In genomic region chr11:113907155-113907554, GRCh38 we compare ENCODE assay signal across 1 cellular context.
TF ChIP-seq lines count a peak whose summit lies in the region.

No MANE protein-coding gene starts in this region.

TF ChIP-seq in HEK293, 187 proteins besides CTCF, POLR2A, EP300 and RAD21 (continued from another document and continues in another):
- no peak for TF ChIP-seq ZNF488 (tag by site-specific recombination; IDR thresholded peaks at IDR 0.05)
- no peak for TF ChIP-seq PRDM10 (tag by site-specific recombination; IDR thresholded peaks at IDR 0.05)
- no peak for TF ChIP-seq ZNF112 (tag by site-specific recombination; IDR thresholded peaks at IDR 0.05)
- TF ChIP-seq ZNF221 (tag by site-specific recombination; IDR thresholded peaks at IDR 0.05; ENCODE audit: borderline replicate concordance): no peak
- TF ChIP-seq ZNF580 (tag by site-specific recombination; IDR thresholded peaks at IDR 0.05): no peak
- no peak for TF ChIP-seq SALL2 (tag by site-specific recombination; IDR thresholded peaks at IDR 0.05; ENCODE audit: borderline replicate concordance)
- TF ChIP-seq ZNF629 (tag by site-specific recombination; IDR thresholded peaks at IDR 0.05): peak; percentile 70
- TF ChIP-seq, protein P1, sequence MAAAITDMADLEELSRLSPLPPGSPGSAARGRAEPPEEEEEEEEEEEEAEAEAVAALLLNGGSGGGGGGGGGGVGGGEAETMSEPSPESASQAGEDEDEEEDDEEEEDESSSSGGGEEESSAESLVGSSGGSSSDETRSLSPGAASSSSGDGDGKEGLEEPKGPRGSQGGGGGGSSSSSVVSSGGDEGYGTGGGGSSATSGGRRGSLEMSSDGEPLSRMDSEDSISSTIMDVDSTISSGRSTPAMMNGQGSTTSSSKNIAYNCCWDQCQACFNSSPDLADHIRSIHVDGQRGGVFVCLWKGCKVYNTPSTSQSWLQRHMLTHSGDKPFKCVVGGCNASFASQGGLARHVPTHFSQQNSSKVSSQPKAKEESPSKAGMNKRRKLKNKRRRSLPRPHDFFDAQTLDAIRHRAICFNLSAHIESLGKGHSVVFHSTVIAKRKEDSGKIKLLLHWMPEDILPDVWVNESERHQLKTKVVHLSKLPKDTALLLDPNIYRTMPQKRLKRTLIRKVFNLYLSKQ (tag by site-specific recombination; IDR thresholded peaks at IDR 0.05; ENCODE audit: borderline replicate concordance): no peak
- TF ChIP-seq ZNF76 (tag by site-specific recombination; IDR thresholded peaks at IDR 0.05; ENCODE audit: borderline replicate concordance, low read depth): peak; percentile 54; the same call in 1 of the 2 replicates
- TF ChIP-seq, protein P2, sequence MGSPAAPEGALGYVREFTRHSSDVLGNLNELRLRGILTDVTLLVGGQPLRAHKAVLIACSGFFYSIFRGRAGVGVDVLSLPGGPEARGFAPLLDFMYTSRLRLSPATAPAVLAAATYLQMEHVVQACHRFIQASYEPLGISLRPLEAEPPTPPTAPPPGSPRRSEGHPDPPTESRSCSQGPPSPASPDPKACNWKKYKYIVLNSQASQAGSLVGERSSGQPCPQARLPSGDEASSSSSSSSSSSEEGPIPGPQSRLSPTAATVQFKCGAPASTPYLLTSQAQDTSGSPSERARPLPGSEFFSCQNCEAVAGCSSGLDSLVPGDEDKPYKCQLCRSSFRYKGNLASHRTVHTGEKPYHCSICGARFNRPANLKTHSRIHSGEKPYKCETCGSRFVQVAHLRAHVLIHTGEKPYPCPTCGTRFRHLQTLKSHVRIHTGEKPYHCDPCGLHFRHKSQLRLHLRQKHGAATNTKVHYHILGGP (tag by site-specific recombination; IDR thresholded peaks at IDR 0.05): 0 out of 2 replicates have a peak, but pooled peaks have one; percentile 32
- TF ChIP-seq BCL11A (tag by site-specific recombination; IDR thresholded peaks at IDR 0.05; ENCODE audit: low read depth): peak; percentile 93; the same call in 1 of the 2 replicates
- peak; percentile 37; the same call in 1 of the 2 replicates for TF ChIP-seq ZNF24 (tag by site-specific recombination; IDR thresholded peaks at IDR 0.05)
- TF ChIP-seq SP7 (tag by site-specific recombination; IDR thresholded peaks at IDR 0.05): peak; percentile 94
- TF ChIP-seq ZNF311 (tag by site-specific recombination; IDR thresholded peaks at IDR 0.05; ENCODE audit: borderline replicate concordance): no peak
- TF ChIP-seq ZNF114 (tag by site-specific recombination; IDR thresholded peaks at IDR 0.05): no peak
- no peak for TF ChIP-seq TRIM28 (IDR thresholded peaks at IDR 0.05; ENCODE audit: borderline replicate concordance, low read length)
- peak; percentile 76 for TF ChIP-seq SCRT2 (tag by site-specific recombination; IDR thresholded peaks at IDR 0.05)
- no peak for TF ChIP-seq SETDB1 (IDR thresholded peaks at IDR 0.05; ENCODE audit: insufficient read length, low read length)
- no peak for TF ChIP-seq ZNF16 (tag by site-specific recombination; IDR thresholded peaks at IDR 0.05; ENCODE audit: low read depth)
- no peak for TF ChIP-seq ZNF433 (tag by site-specific recombination; IDR thresholded peaks at IDR 0.05; ENCODE audit: low read depth)
- no peak for TF ChIP-seq ZNF354C (tag by site-specific recombination; IDR thresholded peaks at IDR 0.05; ENCODE audit: borderline replicate concordance, low read depth)
- TF ChIP-seq ZNF211 (tag by site-specific recombination; IDR thresholded peaks at IDR 0.05; ENCODE audit: low read depth): no peak
- 0 out of 2 replicates have a peak, but pooled peaks have one; percentile 27 for TF ChIP-seq KLF10 (tag by site-specific recombination; IDR thresholded peaks at IDR 0.05)
- peak; percentile 83 for TF ChIP-seq FEZF1 (tag by site-specific recombination; IDR thresholded peaks at IDR 0.05)
- no peak for TF ChIP-seq ZNF513 (tag by site-specific recombination; IDR thresholded peaks at IDR 0.05)
- no peak for TF ChIP-seq ZNF175 (tag by site-specific recombination; IDR thresholded peaks at IDR 0.05)
- no peak for TF ChIP-seq ZNF248 (tag by site-specific recombination; IDR thresholded peaks at IDR 0.05)
- no peak for TF ChIP-seq ZNF830 (tag by site-specific recombination; IDR thresholded peaks at IDR 0.05; ENCODE audit: low read depth)
- no peak for TF ChIP-seq ZNF658 (tag by site-specific recombination; IDR thresholded peaks at IDR 0.05)
- no peak for TF ChIP-seq ZNF585B (tag by site-specific recombination; IDR thresholded peaks at IDR 0.05)
- TF ChIP-seq, protein P3, sequence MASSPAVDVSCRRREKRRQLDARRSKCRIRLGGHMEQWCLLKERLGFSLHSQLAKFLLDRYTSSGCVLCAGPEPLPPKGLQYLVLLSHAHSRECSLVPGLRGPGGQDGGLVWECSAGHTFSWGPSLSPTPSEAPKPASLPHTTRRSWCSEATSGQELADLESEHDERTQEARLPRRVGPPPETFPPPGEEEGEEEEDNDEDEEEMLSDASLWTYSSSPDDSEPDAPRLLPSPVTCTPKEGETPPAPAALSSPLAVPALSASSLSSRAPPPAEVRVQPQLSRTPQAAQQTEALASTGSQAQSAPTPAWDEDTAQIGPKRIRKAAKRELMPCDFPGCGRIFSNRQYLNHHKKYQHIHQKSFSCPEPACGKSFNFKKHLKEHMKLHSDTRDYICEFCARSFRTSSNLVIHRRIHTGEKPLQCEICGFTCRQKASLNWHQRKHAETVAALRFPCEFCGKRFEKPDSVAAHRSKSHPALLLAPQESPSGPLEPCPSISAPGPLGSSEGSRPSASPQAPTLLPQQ (tag by site-specific recombination; IDR thresholded peaks at IDR 0.05): no peak
- TF ChIP-seq ZFP69B (tag by site-specific recombination; IDR thresholded peaks at IDR 0.05): no peak
- TF ChIP-seq ZBTB1 (tag by site-specific recombination; IDR thresholded peaks at IDR 0.05): no peak
- TF ChIP-seq, protein P4, sequence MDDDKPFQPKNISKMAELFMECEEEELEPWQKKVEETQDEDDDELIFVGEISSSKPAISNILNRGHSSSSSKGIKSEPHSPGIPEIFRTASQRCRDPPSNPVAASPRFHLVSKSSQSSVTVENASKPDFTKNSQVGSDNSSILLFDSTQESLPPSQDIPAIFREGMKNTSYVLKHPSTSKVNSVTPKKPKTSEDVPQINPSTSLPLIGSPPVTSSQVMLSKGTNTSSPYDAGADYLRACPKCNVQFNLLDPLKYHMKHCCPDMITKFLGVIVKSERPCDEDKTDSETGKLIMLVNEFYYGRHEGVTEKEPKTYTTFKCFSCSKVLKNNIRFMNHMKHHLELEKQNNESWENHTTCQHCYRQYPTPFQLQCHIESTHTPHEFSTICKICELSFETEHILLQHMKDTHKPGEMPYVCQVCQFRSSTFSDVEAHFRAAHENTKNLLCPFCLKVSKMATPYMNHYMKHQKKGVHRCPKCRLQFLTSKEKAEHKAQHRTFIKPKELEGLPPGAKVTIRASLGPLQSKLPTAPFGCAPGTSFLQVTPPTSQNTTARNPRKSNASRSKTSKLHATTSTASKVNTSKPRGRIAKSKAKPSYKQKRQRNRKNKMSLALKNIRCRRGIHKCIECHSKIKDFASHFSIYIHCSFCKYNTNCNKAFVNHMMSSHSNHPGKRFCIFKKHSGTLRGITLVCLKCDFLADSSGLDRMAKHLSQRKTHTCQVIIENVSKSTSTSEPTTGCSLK (tag by site-specific recombination; IDR thresholded peaks at IDR 0.05): no peak
- TF ChIP-seq ZFP37 (tag by site-specific recombination; IDR thresholded peaks at IDR 0.05): no peak
- no peak for TF ChIP-seq ZFP41 (tag by site-specific recombination; IDR thresholded peaks at IDR 0.05; ENCODE audit: borderline replicate concordance)
- TF ChIP-seq ZNF423 (tag by site-specific recombination; IDR thresholded peaks at IDR 0.05): no peak
- no peak for TF ChIP-seq ZNF202 (tag by site-specific recombination; IDR thresholded peaks at IDR 0.05; ENCODE audit: borderline replicate concordance)
- TF ChIP-seq RBAK (tag by site-specific recombination; IDR thresholded peaks at IDR 0.05): no peak
- no peak for TF ChIP-seq KLF1 (tag by site-specific recombination; IDR thresholded peaks at IDR 0.05)
- no peak for TF ChIP-seq ZNF747 (tag by site-specific recombination; IDR thresholded peaks at IDR 0.05)
- no peak for TF ChIP-seq KLF9 (tag by site-specific recombination; IDR thresholded peaks at IDR 0.05; ENCODE audit: low read depth)
- no peak; the same call in 1 of the 2 replicates for TF ChIP-seq ZNF654 (tag by site-specific recombination; IDR thresholded peaks at IDR 0.05; ENCODE audit: low read depth)
- no peak for TF ChIP-seq SCRT1 (tag by site-specific recombination; IDR thresholded peaks at IDR 0.05; ENCODE audit: borderline replicate concordance)
- no peak for TF ChIP-seq ZNF558 (tag by site-specific recombination; IDR thresholded peaks at IDR 0.05)
- peak; percentile 67 for TF ChIP-seq PRDM6 (tag by site-specific recombination; IDR thresholded peaks at IDR 0.05)
- TF ChIP-seq GLIS2 (tag by site-specific recombination; IDR thresholded peaks at IDR 0.05): no peak
- TF ChIP-seq ZNF133 (tag by site-specific recombination; IDR thresholded peaks at IDR 0.05): no peak
- TF ChIP-seq BCL11B (tag by site-specific recombination; IDR thresholded peaks at IDR 0.05; ENCODE audit: low read depth): no peak
- TF ChIP-seq GLI2 (tag by site-specific recombination; IDR thresholded peaks at IDR 0.05; ENCODE audit: borderline replicate concordance, low read depth): peak; percentile 71; the same call in 1 of the 2 replicates
- no peak for TF ChIP-seq HOXC10 (CRISPR knock-in tag; IDR thresholded peaks at IDR 0.05)
- no peak for TF ChIP-seq ZNF785 (tag by site-specific recombination; IDR thresholded peaks at IDR 0.05)
- TF ChIP-seq, protein P5, sequence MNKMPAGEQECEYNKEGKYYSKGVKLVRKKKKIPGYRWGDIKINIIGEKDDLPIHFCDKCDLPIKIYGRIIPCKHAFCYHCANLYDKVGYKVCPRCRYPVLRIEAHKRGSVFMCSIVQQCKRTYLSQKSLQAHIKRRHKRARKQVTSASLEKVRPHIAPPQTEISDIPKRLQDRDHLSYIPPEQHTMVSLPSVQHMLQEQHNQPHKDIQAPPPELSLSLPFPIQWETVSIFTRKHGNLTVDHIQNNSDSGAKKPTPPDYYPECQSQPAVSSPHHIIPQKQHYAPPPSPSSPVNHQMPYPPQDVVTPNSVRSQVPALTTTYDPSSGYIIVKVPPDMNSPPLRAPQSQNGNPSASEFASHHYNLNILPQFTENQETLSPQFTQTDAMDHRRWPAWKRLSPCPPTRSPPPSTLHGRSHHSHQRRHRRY (tag by site-specific recombination; IDR thresholded peaks at IDR 0.05): no peak
- no peak for TF ChIP-seq ZNF561 (tag by site-specific recombination; IDR thresholded peaks at IDR 0.05; ENCODE audit: borderline replicate concordance)
- no peak for TF ChIP-seq ZNF791 (tag by site-specific recombination; IDR thresholded peaks at IDR 0.05)
- TF ChIP-seq ZNF416 (tag by site-specific recombination; IDR thresholded peaks at IDR 0.05): no peak
